In the genomic region with DNA sequence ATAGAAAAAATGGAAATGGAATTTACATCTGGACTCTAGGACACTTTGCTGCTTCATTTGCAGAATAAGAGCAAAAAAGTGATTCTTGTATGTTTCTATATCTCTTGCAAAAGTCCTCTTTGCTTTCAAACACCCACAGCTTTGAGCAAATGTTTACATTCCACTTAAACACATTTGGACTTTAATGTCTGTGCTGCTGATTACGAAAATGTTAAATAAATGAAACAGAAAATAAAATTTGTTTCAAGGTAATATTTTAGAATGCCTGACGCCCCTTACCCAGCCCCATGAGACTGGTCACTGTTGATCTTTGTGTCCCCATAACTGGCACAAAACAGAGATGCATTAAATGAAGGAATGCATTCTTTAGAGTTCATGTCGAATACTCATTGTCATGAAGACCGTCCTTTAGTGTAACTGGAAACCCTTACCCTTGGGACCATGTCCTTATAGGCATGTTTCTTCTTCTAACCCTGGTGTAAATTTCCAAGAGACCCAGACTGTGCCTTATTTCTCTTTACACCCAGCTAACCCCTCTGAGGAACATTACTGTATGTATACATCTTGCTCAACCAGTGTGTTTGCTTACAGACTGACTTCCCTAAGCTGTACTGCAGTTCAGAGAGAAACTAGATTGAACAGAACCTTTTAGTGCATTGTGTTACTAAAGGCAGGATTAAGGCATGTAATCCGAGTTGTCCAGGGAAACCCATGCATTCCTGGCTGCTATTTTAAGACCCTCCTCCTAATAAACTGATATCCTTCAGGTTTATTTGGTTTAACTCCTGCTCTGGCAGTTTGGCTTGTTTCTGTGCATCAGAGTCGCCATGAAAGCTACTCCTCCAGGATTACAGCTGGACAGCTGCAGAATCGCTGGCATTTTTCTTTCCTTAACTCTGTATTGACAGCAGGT, we compare ENCODE assay signal across 1 cellular context.
TF ChIP-seq lines count a peak whose summit lies in the region.

No MANE protein-coding gene starts in this region.

TF ChIP-seq in SK-N-SH treated with all-trans-retinoic acid at 6 μM for 48 hours, 23 proteins besides CTCF, POLR2A, EP300 and RAD21:
- TF ChIP-seq RARB (CRISPR knock-in tag; IDR thresholded peaks at IDR 0.05), result no peak
- no peak for TF ChIP-seq ZC3H10 (CRISPR knock-in tag; IDR thresholded peaks at IDR 0.05)
- no peak for TF ChIP-seq GLIS3 (CRISPR knock-in tag; IDR thresholded peaks at IDR 0.05)
- TF ChIP-seq SNAI2 (CRISPR knock-in tag; IDR thresholded peaks at IDR 0.05), result no peak
- TF ChIP-seq ZFP30 (CRISPR knock-in tag; IDR thresholded peaks at IDR 0.05), result no peak
- no peak for TF ChIP-seq ZFP3 (CRISPR knock-in tag; IDR thresholded peaks at IDR 0.05)
- TF ChIP-seq, protein P1, sequence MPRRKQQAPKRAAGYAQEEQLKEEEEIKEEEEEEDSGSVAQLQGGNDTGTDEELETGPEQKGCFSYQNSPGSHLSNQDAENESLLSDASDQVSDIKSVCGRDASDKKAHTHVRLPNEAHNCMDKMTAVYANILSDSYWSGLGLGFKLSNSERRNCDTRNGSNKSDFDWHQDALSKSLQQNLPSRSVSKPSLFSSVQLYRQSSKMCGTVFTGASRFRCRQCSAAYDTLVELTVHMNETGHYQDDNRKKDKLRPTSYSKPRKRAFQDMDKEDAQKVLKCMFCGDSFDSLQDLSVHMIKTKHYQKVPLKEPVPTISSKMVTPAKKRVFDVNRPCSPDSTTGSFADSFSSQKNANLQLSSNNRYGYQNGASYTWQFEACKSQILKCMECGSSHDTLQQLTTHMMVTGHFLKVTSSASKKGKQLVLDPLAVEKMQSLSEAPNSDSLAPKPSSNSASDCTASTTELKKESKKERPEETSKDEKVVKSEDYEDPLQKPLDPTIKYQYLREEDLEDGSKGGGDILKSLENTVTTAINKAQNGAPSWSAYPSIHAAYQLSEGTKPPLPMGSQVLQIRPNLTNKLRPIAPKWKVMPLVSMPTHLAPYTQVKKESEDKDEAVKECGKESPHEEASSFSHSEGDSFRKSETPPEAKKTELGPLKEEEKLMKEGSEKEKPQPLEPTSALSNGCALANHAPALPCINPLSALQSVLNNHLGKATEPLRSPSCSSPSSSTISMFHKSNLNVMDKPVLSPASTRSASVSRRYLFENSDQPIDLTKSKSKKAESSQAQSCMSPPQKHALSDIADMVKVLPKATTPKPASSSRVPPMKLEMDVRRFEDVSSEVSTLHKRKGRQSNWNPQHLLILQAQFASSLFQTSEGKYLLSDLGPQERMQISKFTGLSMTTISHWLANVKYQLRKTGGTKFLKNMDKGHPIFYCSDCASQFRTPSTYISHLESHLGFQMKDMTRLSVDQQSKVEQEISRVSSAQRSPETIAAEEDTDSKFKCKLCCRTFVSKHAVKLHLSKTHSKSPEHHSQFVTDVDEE (CRISPR knock-in tag; IDR thresholded peaks at IDR 0.05), result no peak
- no peak for TF ChIP-seq CSDC2 (CRISPR knock-in tag; IDR thresholded peaks at IDR 0.05)
- TF ChIP-seq ZNF8 (CRISPR knock-in tag; IDR thresholded peaks at IDR 0.05), result no peak
- no peak for TF ChIP-seq TCF4 (CRISPR knock-in tag; IDR thresholded peaks at IDR 0.05; ENCODE audit: borderline replicate concordance)
- TF ChIP-seq, protein P2, sequence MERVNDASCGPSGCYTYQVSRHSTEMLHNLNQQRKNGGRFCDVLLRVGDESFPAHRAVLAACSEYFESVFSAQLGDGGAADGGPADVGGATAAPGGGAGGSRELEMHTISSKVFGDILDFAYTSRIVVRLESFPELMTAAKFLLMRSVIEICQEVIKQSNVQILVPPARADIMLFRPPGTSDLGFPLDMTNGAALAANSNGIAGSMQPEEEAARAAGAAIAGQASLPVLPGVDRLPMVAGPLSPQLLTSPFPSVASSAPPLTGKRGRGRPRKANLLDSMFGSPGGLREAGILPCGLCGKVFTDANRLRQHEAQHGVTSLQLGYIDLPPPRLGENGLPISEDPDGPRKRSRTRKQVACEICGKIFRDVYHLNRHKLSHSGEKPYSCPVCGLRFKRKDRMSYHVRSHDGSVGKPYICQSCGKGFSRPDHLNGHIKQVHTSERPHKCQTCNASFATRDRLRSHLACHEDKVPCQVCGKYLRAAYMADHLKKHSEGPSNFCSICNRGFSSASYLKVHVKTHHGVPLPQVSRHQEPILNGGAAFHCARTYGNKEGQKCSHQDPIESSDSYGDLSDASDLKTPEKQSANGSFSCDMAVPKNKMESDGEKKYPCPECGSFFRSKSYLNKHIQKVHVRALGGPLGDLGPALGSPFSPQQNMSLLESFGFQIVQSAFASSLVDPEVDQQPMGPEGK (CRISPR knock-in tag; IDR thresholded peaks at IDR 0.05; ENCODE audit: borderline replicate concordance), result no peak
- no peak for TF ChIP-seq TOX (CRISPR knock-in tag; IDR thresholded peaks at IDR 0.05; ENCODE audit: borderline replicate concordance)
- TF ChIP-seq ARNTL (CRISPR knock-in tag; IDR thresholded peaks at IDR 0.05; ENCODE audit: borderline replicate concordance, low read depth), result no peak
- TF ChIP-seq ISL1 (CRISPR knock-in tag; IDR thresholded peaks at IDR 0.05), result no peak
- TF ChIP-seq ZNF70 (CRISPR knock-in tag; IDR thresholded peaks at IDR 0.05), result no peak
- TF ChIP-seq OSR1 (CRISPR knock-in tag; IDR thresholded peaks at IDR 0.05), result no peak
- TF ChIP-seq, protein P3, sequence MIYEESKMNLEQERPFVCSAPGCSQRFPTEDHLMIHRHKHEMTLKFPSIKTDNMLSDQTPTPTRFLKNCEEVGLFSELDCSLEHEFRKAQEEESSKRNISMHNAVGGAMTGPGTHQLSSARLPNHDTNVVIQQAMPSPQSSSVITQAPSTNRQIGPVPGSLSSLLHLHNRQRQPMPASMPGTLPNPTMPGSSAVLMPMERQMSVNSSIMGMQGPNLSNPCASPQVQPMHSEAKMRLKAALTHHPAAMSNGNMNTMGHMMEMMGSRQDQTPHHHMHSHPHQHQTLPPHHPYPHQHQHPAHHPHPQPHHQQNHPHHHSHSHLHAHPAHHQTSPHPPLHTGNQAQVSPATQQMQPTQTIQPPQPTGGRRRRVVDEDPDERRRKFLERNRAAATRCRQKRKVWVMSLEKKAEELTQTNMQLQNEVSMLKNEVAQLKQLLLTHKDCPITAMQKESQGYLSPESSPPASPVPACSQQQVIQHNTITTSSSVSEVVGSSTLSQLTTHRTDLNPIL (CRISPR knock-in tag; IDR thresholded peaks at IDR 0.05; ENCODE audit: low read depth), result no peak
- TF ChIP-seq, protein P4, sequence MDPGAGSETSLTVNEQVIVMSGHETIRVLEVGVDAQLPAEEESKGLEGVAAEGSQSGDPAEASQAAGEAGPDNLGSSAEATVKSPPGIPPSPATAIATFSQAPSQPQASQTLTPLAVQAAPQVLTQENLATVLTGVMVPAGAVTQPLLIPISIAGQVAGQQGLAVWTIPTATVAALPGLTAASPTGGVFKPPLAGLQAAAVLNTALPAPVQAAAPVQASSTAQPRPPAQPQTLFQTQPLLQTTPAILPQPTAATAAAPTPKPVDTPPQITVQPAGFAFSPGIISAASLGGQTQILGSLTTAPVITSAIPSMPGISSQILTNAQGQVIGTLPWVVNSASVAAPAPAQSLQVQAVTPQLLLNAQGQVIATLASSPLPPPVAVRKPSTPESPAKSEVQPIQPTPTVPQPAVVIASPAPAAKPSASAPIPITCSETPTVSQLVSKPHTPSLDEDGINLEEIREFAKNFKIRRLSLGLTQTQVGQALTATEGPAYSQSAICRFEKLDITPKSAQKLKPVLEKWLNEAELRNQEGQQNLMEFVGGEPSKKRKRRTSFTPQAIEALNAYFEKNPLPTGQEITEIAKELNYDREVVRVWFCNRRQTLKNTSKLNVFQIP (CRISPR knock-in tag; IDR thresholded peaks at IDR 0.05; ENCODE audit: borderline replicate concordance, low read depth), result no peak
- TF ChIP-seq ZNF565 (CRISPR knock-in tag; conservative IDR thresholded peaks at IDR 0.05; ENCODE audit: low read depth), result no peak
